Comparison of ENCODE assay signal across 17 cellular contexts in genomic region chr16:20734782-20735181, GRCh38. TPM values are rescaled to one million over a fixed set of nuclear protein-coding genes. Genes with fewer than 3 reads are reported as not detected.
"Had no signal": no experiment of that assay in that cellular context is flagged by ENCODE, and none has a peak within 500 bp of the region (broad histone marks: within the 10 kb centered on the region; RNA-seq: fewer than 3 reads in every experiment).

No MANE protein-coding gene starts in this region.

- H3K9me3 Mint-ChIP-seq: central memory CD8-positive, alpha-beta T cell; naive thymus-derived CD8-positive, alpha-beta T cell; stimulated activated memory B cell treated with anti-CD40 and anti-IgM and Interleukin-4, amounts not matched to agents 10 μg/mL and 1 μg/mL and 100 μg/mL, for 72 hours; T-cell had no signal

- H3K9me3 ChIP-seq: adrenal gland, mucosa of descending colon, neutrophil, right atrium auricular region had no signal

- H3K4me3 ChIP-seq: adrenal gland, mucosa of descending colon, right atrium auricular region had no signal

- H3K4me3 Mint-ChIP-seq: central memory CD8-positive, alpha-beta T cell; naive thymus-derived CD8-positive, alpha-beta T cell; stimulated activated memory B cell treated with anti-CD40 and anti-IgM and Interleukin-4, amounts not matched to agents 10 μg/mL and 1 μg/mL and 100 μg/mL, for 72 hours; T-cell had no signal

- H3K27ac ChIP-seq: adrenal gland, neutrophil, right atrium auricular region had no signal

- DNase-seq: activated CD4-positive, alpha-beta T cell treated with anti-CD3 and anti-CD28 coated beads for 1 hour; activated CD8-positive, alpha-beta memory T cell treated with anti-CD3 and anti-CD28 coated beads for 24 hours; activated effector memory CD4-positive, alpha-beta T cell treated with anti-CD3 and anti-CD28 coated beads, Interleukin-2, amount 50 U/mL, for 16 hours; adrenal gland; cortex of kidney; effector memory CD4-positive, alpha-beta T cell; mammary epithelial cell; mucosa of descending colon; naive thymus-derived CD8-positive, alpha-beta T cell; T-cell; T1000 had no signal

- FAIRE-seq: urothelium cell line had no signal

- H3K27me3 ChIP-seq: adrenal gland, neutrophil, right atrium auricular region had no signal

- H3K27ac Mint-ChIP-seq: stimulated activated memory B cell treated with anti-CD40 and anti-IgM and Interleukin-4, amounts not matched to agents 10 μg/mL and 1 μg/mL and 100 μg/mL, for 72 hours had no signal

- ATAC-seq: mucosa of descending colon; naive thymus-derived CD8-positive, alpha-beta T cell; stimulated activated memory B cell treated with anti-CD40 and anti-IgM and Interleukin-4, amounts not matched to agents 10 μg/mL and 1 μg/mL and 100 μg/mL, for 72 hours; T-cell had no signal

- H3K27me3 Mint-ChIP-seq: central memory CD8-positive, alpha-beta T cell; naive thymus-derived CD8-positive, alpha-beta T cell; stimulated activated memory B cell treated with anti-CD40 and anti-IgM and Interleukin-4, amounts not matched to agents 10 μg/mL and 1 μg/mL and 100 μg/mL, for 72 hours; T-cell had no signal

RNA-seq across cellular contexts. Expression of gene ACSM1, which starts 37.3 kb away (rescaled TPM):
- total RNA-seq: epithelial cell of proximal tubule had no signal
